Comparison of ENCODE assay signal across 30 cellular contexts in the genomic region with DNA sequence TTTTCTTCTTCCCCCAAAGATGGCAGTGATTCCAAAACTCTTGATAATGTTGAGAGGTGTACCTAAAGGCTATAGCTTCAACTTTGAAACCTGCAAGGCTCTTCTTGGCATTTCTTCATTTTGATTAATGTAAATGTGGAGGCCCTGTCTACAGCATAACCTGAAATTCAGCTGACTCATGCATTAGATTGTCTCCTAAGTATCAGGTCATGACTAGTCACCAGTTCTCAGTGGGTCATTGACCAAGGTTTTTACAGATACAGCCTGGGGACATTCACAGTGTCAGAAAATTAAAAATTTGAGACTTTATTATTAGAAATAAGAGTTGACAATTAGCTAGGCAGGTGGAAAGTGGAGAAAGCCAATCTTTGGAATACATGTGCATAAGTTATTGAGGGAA. TPM values are rescaled to one million over a fixed set of nuclear protein-coding genes. Genes with fewer than 3 reads are reported as not detected.
"Had no signal": no experiment of that assay in that cellular context is flagged by ENCODE, and none has a peak within 500 bp of the region (broad histone marks: within the 10 kb centered on the region; RNA-seq: fewer than 3 reads in every experiment).

No MANE protein-coding gene starts in this region.

- DNase-seq: dermis blood vessel endothelial cell; effector memory CD4-positive, alpha-beta T cell; glutamatergic neuron; heart right ventricle; hippocampal formation; left colon; left ventricle myocardium superior; lower lobe of right lung; mucosa of descending colon; naive B cell; nucleus accumbens; sigmoid colon; stimulated activated CD4-positive, alpha-beta T cell treated with anti-CD3 and anti-CD28 coated beads, Interleukin-4, amount 100 ng/mL, for 4 hours; stimulated activated naive CD8-positive, alpha-beta T cell treated with anti-CD3 and anti-CD28 coated beads, Interleukin-15, Interleukin-2, amounts not matched to agents 100 U/mL and 50 U/mL, for 24 hours; substantia nigra; testis; tibial artery; upper lobe of left lung had no signal

- FAIRE-seq: endometrium, islet of Langerhans, urothelium cell line had no signal

- H3K27me3 ChIP-seq: esophagus muscularis mucosa, foreskin keratinocyte, right atrium auricular region, sigmoid colon, testis, tibial artery, upper lobe of left lung had no signal

- H3K9me3 ChIP-seq: esophagus muscularis mucosa, heart right ventricle, lower lobe of right lung, mucosa of descending colon, prostate gland, right atrium auricular region, sigmoid colon, testis, tibial artery, upper lobe of left lung had no signal

- H3K27ac ChIP-seq: coronary artery, esophagus muscularis mucosa, foreskin keratinocyte, heart right ventricle, lower lobe of right lung, prostate gland, right atrium auricular region, sigmoid colon, testis, tibial artery, upper lobe of left lung had no signal

- ATAC-seq: foreskin keratinocyte; heart right ventricle; left colon; left ventricle myocardium superior; lower lobe of right lung; mucosa of descending colon; stimulated activated memory B cell treated with anti-CD40 and anti-IgM and Interleukin-4, amounts not matched to agents 10 μg/mL and 1 μg/mL and 100 μg/mL, for 72 hours; stimulated activated naive CD8-positive, alpha-beta T cell treated with anti-CD3 and anti-CD28 coated beads, Interleukin-15, Interleukin-2, amounts not matched to agents 100 U/mL and 50 U/mL, for 24 hours had no signal

- H3K4me3 ChIP-seq: coronary artery, esophagus muscularis mucosa, heart right ventricle, lower lobe of right lung, mucosa of descending colon, prostate gland, right atrium auricular region, sigmoid colon, testis, tibial artery, upper lobe of left lung had no signal

- H3K36me3 ChIP-seq: esophagus muscularis mucosa, heart right ventricle, lower lobe of right lung, prostate gland, right atrium auricular region, sigmoid colon, tibial artery, upper lobe of left lung had no signal

- H3K4me1 ChIP-seq: foreskin keratinocyte, heart right ventricle, lower lobe of right lung, prostate gland, right atrium auricular region, sigmoid colon, testis, tibial artery, upper lobe of left lung had no signal

RNA-seq across cellular contexts. Expression of a gene that starts 44.6 kb away (rescaled TPM):
- total RNA-seq: dermis blood vessel endothelial cell, esophagus muscularis mucosa, foreskin keratinocyte, heart right ventricle, kidney epithelial cell, left ventricle myocardium superior, osteocyte, right atrium auricular region, sigmoid colon, skeletal muscle tissue had no signal
- polyA plus RNA-seq: foreskin keratinocyte, heart right ventricle had no signal
